In the genomic region with DNA sequence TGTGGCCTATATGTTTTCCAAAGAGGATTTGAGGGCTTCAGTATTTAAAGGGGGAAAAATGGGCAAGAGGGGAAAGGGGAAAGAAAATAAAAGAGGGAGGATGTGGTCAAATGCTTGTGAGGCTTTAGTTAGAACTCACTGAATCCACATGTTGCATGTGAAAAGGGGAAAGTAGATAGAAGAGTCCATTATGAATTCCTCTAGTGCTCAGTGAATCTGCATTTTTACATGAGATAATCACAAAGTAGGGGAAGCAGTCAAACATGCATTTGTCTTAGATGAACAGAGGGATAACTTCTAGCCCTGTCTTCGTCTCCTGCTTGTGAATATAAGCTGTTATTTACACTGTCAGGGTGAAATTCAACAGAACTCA, we compare ENCODE assay signal across 17 cellular contexts. TPM values are rescaled to one million over a fixed set of nuclear protein-coding genes. Genes with fewer than 3 reads are reported as not detected.
DNase-seq lines count a peak whose midpoint lies in the region; ATAC-seq, FAIRE-seq and TF ChIP-seq lines count a peak whose summit lies in the region.
"Had no signal": no experiment of that assay in that cellular context is flagged by ENCODE, and none has a peak within 500 bp of the region (broad histone marks: within the 10 kb centered on the region; RNA-seq: fewer than 3 reads in every experiment).

No MANE protein-coding gene starts in this region.

- no peaks in the 10 kb centered on the region for H3K79me2 ChIP-seq in Loucy (ENCODE audit: insufficient read depth, low read length)
- H3K79me2 ChIP-seq in H1 (ENCODE audit: control insufficient read depth in 1 of 2, insufficient read depth in 2 of 2, low read length in 2 of 2): no peaks in the 10 kb centered on the region

- CTCF ChIA-PET in H1 (lab: Charles Lee; ENCODE audit: partially characterized antibody): interaction anchor here (1.5 kb wide), 1 partner anchor 35 kb away, joined by 6 read pairs; the partner anchor contains the start of gene MTERF1

- no peak overlapping the region; the same call in 1 of the 2 replicates for H2AFZ ChIP-seq in Loucy (ENCODE audit: low read length)
- H2AFZ ChIP-seq in H1 (ENCODE audit: low read length): 0 out of 2 replicates have a peak overlapping the region, but pooled peaks have one; percentile 21

- no peaks in the 10 kb centered on the region for H3K27me3 ChIP-seq in Loucy (ENCODE audit: insufficient read depth, low read length, poor library complexity, severe bottlenecking)
- no peaks in the 10 kb centered on the region for H3K27me3 ChIP-seq in H1 (replicated peaks in 1 of 4; ENCODE audit: control insufficient read depth in 3 of 4, extremely low read depth in 1 of 4, insufficient read depth in 3 of 4, low read length in 3 of 4)
- no peaks in the 10 kb centered on the region for H3K27me3 ChIP-seq in skeletal muscle satellite cell (ENCODE audit: control insufficient read depth, insufficient read depth, low read length)
- H3K27me3 ChIP-seq in Peyer's patch: no peaks in the 10 kb centered on the region

- H2BK12ac ChIP-seq in H1 (ENCODE audit: low read depth, low read length): no peak overlapping the region

- H3K23me2 ChIP-seq in H1 (ENCODE audit: low read depth, low read length): no peaks in the 10 kb centered on the region

- H2BK20ac ChIP-seq in H1 (ENCODE audit: low read length): no peak overlapping the region

- no peak overlapping the region for H3K4me3 ChIP-seq in Loucy (ENCODE audit: low read length, poor library complexity, severe bottlenecking)
- H3K4me3 ChIP-seq in H1 (ENCODE audit: extremely low read depth in 1 of 4, insufficient read depth in 2 of 4, low read depth in 3 of 4, low read length in 4 of 4): no peak overlapping the region
- no peak overlapping the region for H3K4me3 ChIP-seq in skeletal muscle satellite cell (ENCODE audit: low read length)
- no peak overlapping the region for H3K4me3 ChIP-seq in Peyer's patch
- H3K4me3 ChIP-seq: SK-N-MC had no signal

- no peak overlapping the region for H4K8ac ChIP-seq in H1 (ENCODE audit: extremely low read depth, insufficient read depth, low read length)

- no peaks in the 10 kb centered on the region for H3K79me1 ChIP-seq in H1 (ENCODE audit: low read depth, low read length)

- no peak for TF ChIP-seq POLR2A in H1 (IDR thresholded peaks at IDR 0.05; ENCODE audit: control extremely low read depth in 1 of 2, low read depth in 2 of 2, low read length in 2 of 2)
- no peak for TF ChIP-seq POLR2A in Peyer's patch (IDR thresholded peaks at IDR 0.05)

- H3K4me2 ChIP-seq in Loucy (ENCODE audit: low read depth, low read length, poor library complexity, severe bottlenecking): peak overlapping the region; percentile 20
- H3K4me2 ChIP-seq in H1 (ENCODE audit: insufficient read depth in 1 of 2, low read depth in 2 of 2, low read length in 2 of 2): no peak overlapping the region
- peak overlapping the region; percentile 42 for H3K4me2 ChIP-seq in skeletal muscle satellite cell (ENCODE audit: low read length)

- FAIRE-seq in H1 (lab: Jason Lieb, UNC): no peak

- TF ChIP-seq EP300 in H1 (IDR thresholded peaks at IDR 0.05; ENCODE audit: borderline replicate concordance in 1 of 2, low read depth in 2 of 2, low read length in 2 of 2): no peak

- WGBS in H1 (ENCODE audit: extremely low coverage in 1 of 2, insufficient coverage in 1 of 2, insufficient read length in 1 of 2, insufficient replicate concordance in 2 of 2, low coverage in 1 of 2, low lambda C conversion rate in 2 of 2, missing lambda C conversion rate in 1 of 2), 2 experiments: 82% methylated on average over 1 of the region's 1 CpG; no CpG with 5 or more reads in 1 of the 2 experiments

- no peak overlapping the region for H2BK120ac ChIP-seq in H1 (replicated peaks; ENCODE audit: low read depth, low read length)

- no peak overlapping the region for H3K23ac ChIP-seq in H1 (ENCODE audit: insufficient read length)

- H3K36me3 ChIP-seq in Loucy (ENCODE audit: insufficient read depth, low read length) (no peaks in the 10 kb centered on the region), H1 (ENCODE audit: control insufficient read depth in 2 of 4, insufficient read depth in 4 of 4, low read length in 3 of 4) (no peaks in the 10 kb centered on the region), skeletal muscle satellite cell (ENCODE audit: insufficient read depth, low read length) (no peaks in the 10 kb centered on the region), Peyer's patch (no peaks in the 10 kb centered on the region)

- no peak overlapping the region for H2AK5ac ChIP-seq in H1 (ENCODE audit: low read depth, low read length)

- no peak for ATAC-seq in GM18909 (IDR thresholded peaks at IDR 0.05; ENCODE audit: poor library complexity, unreplicated experiment)

- no peak overlapping the region for H3K14ac ChIP-seq in H1 (ENCODE audit: insufficient read length)

- no peak for TF ChIP-seq CTCF in Loucy (conservative IDR thresholded peaks at IDR 0.05; ENCODE audit: low read length)
- no peak for TF ChIP-seq CTCF in H1 (IDR thresholded peaks at IDR 0.05; ENCODE audit: control extremely low read depth in 1 of 3, insufficient read depth in 1 of 3, low read depth in 1 of 3, low read length in 3 of 3)
- TF ChIP-seq CTCF in Peyer's patch (IDR thresholded peaks at IDR 0.05): no peak

- no peak overlapping the region for H3K27ac ChIP-seq in H1 (ENCODE audit: low read depth, low read length)
- H3K27ac ChIP-seq in Peyer's patch: no peak overlapping the region
- H3K27ac ChIP-seq: C4-2B, SK-N-MC had no signal

- H3K56ac ChIP-seq in H1 (replicated peaks; ENCODE audit: insufficient read length, low read depth, low read length): no peak overlapping the region

- DNase-seq in EH (ENCODE audit: low read depth) (peak; percentile 56), H1 (ENCODE audit: low read depth in 1 of 2, low spot score in 2 of 2) (no peak), Peyer's patch (no peak)
- DNase-seq in activated CD4-positive, alpha-beta T cell treated with anti-CD3 and anti-CD28 coated beads for 4 hours: no peak
- DNase-seq: GDM1, NCI-H1417, NCI-H1694 treated with DMSO at 0.1 percent for 48 hours, NCI-H2081 treated with DMSO at 0.1 percent for 48 hours, NCI-H2171 treated with DMSO at 0.1 percent for 48 hours, NCI-H526, SHP77, SW 1271 had no signal

- H4K20me1 ChIP-seq in Loucy (ENCODE audit: insufficient read depth, low read length, poor library complexity, severe bottlenecking) (no peaks in the 10 kb centered on the region), H1 (replicated peaks in 1 of 2; ENCODE audit: control insufficient read depth in 1 of 2, insufficient read depth in 2 of 2, low read length in 2 of 2) (no peaks in the 10 kb centered on the region)

- H3K9ac ChIP-seq in Loucy (ENCODE audit: low read depth, low read length, poor library complexity, severe bottlenecking): peak overlapping the region; percentile 12
- H3K9ac ChIP-seq in H1 (replicated peaks in 1 of 4; ENCODE audit: extremely low read depth in 1 of 4, low read depth in 3 of 4, low read length in 3 of 4): no peak overlapping the region
- no peak overlapping the region for H3K9ac ChIP-seq in skeletal muscle satellite cell (ENCODE audit: low read depth, low read length)

- no peak overlapping the region for H3K4ac ChIP-seq in H1 (replicated peaks; ENCODE audit: insufficient read length, low read depth, low read length)

- H4K5ac ChIP-seq in H1 (ENCODE audit: insufficient read length, low read depth, low read length): no peak overlapping the region

- H3F3A ChIP-seq in Loucy (ENCODE audit: low read depth): no peaks in the 10 kb centered on the region

- POLR2A ChIA-PET in H1 (lab: Charles Lee; ENCODE audit: partially characterized antibody): no interaction called here

- H2BK15ac ChIP-seq in H1 (ENCODE audit: low read length): no peak overlapping the region

- H3K18ac ChIP-seq in H1 (ENCODE audit: extremely low read depth, low read length): no peak overlapping the region

- no peak overlapping the region for H4K91ac ChIP-seq in H1 (replicated peaks; ENCODE audit: insufficient read length, low read length)

- TF ChIP-seq RAD21 in H1 (IDR thresholded peaks at IDR 0.05 in 1 of 2, conservative IDR thresholded peaks at IDR 0.05 in 1 of 2; ENCODE audit: low read depth in 2 of 2, low read length in 2 of 2): no peak

- H2BK5ac ChIP-seq in H1 (ENCODE audit: low read depth, low read length): no peak overlapping the region

- H3K9me2 ChIP-seq in Loucy (replicated peaks; ENCODE audit: low read depth, low read length): no peaks in the 10 kb centered on the region

- H3K9me3 ChIP-seq in Loucy (ENCODE audit: insufficient read depth, low read depth, low read length) (no peaks in the 10 kb centered on the region), H1 (ENCODE audit: insufficient read depth in 2 of 2, low read depth in 1 of 2, low read length in 1 of 2) (no peaks in the 10 kb centered on the region), skeletal muscle satellite cell (replicated peaks; ENCODE audit: low read length) (no peaks in the 10 kb centered on the region), Peyer's patch (no peaks in the 10 kb centered on the region)

- H3K4me1 ChIP-seq in Loucy (ENCODE audit: insufficient read depth, low read length, poor library complexity, severe bottlenecking) (peaks cover 17% of the 10 kb centered on the region), H1 (replicated peaks in 1 of 4; ENCODE audit: control insufficient read depth in 3 of 4, insufficient read depth in 4 of 4, low read length in 3 of 4) (no peaks in the 10 kb centered on the region), skeletal muscle satellite cell (ENCODE audit: control insufficient read depth, insufficient read depth, low read length) (peaks cover 39% of the 10 kb centered on the region), Peyer's patch (no peaks in the 10 kb centered on the region)

RNA-seq across cellular contexts. Expression of gene AKAP9, which starts 24.6 kb away (rescaled TPM):
- 25.2 and 26.3 TPM in 2 replicates for total RNA-seq in H1 (2021; fragmentation: NEBNext Ultra II Directional; extraction: Animal tissue kit (Norgen Biotek cat#: 25700))
- polyA plus RNA-seq in H1 (2011; rRNA removed): 2.9 and 6.2 TPM in 2 replicates
- polyA plus RNA-seq in H1 (2011; cell fraction: cytosol; rRNA removed): 7.1 TPM
- 8.0 TPM for polyA plus RNA-seq in H1 (2011; cell fraction: nucleus; rRNA removed)
- 12.4 to 24.2 TPM (median 14.1 TPM) in 4 replicates for polyA plus RNA-seq in H1 (2012, experiment 1 of 2)
- polyA plus RNA-seq in H1 (2012, experiment 2 of 2): 1.0 TPM
- polyA plus RNA-seq in H1 (2013, experiment 1 of 2): 17.6 TPM
- 14.5 TPM for polyA plus RNA-seq in H1 (2013, experiment 2 of 2)
- 15.3 and 16.9 TPM in 2 replicates for polyA minus RNA-seq in H1 (2011; rRNA and poly(A)+ RNA removed)
- 18.3 TPM for polyA minus RNA-seq in H1 (2011; cell fraction: cytosol; rRNA and poly(A)+ RNA removed)
- 41.2 TPM for polyA minus RNA-seq in H1 (2011; cell fraction: nucleus; rRNA and poly(A)+ RNA removed)
- total RNA-seq in skeletal muscle satellite cell (2012; rRNA removed): 17.3 and 26.6 TPM in 2 replicates
- total RNA-seq in Peyer's patch: 100 to 1,000 TPM; 188 to 236 (median 192) TPM

RNA-seq across cellular contexts. Expression of gene MTERF1, which starts 35.6 kb away (rescaled TPM):
- total RNA-seq in H1 (2021; fragmentation: NEBNext Ultra II Directional; extraction: Animal tissue kit (Norgen Biotek cat#: 25700)): 11.1 and 12.6 TPM in 2 replicates
- 2.5 and 4.5 TPM in 2 replicates for polyA plus RNA-seq in H1 (2011; rRNA removed)
- 7.7 TPM for polyA plus RNA-seq in H1 (2011; cell fraction: cytosol; rRNA removed)
- polyA plus RNA-seq in H1 (2011; cell fraction: nucleus; rRNA removed): 2.1 TPM
- polyA plus RNA-seq in H1 (2012, experiment 1 of 2): 8.5 to 17.8 TPM (median 10.0 TPM) in 4 replicates
- 0.37 TPM for polyA plus RNA-seq in H1 (2012, experiment 2 of 2)
- 8.8 TPM for polyA plus RNA-seq in H1 (2013, experiment 1 of 2)
- polyA plus RNA-seq in H1 (2013, experiment 2 of 2): 9.0 TPM
- polyA minus RNA-seq in H1 (2011; rRNA and poly(A)+ RNA removed): 7.9 and 9.0 TPM in 2 replicates
- polyA minus RNA-seq in H1 (2011; cell fraction: cytosol; rRNA and poly(A)+ RNA removed): 4.1 TPM
- polyA minus RNA-seq in H1 (2011; cell fraction: nucleus; rRNA and poly(A)+ RNA removed): 19.7 TPM
- total RNA-seq in skeletal muscle satellite cell (2012; rRNA removed): 10.3 and 14.2 TPM in 2 replicates
- total RNA-seq in Peyer's patch: 10 to 100 TPM in 3 of 4 donors, 1 to 10 TPM in 1; 6.8 to 17.3 (median 11.8) TPM

Comparison
In these comparisons a context has a peak if more than half of its experiments do, and no peak if none do; other contexts are left out.
1. H3K4me2 ChIP-seq: peak in Loucy (single experiment) and skeletal muscle satellite cell (single experiment); none in H1 (0 of 2).